ENCODE assay signal across 9 cellular contexts in genomic region chr1:16873076-16873879, GRCh38. TPM values are rescaled to one million over a fixed set of nuclear protein-coding genes. Genes with fewer than 3 reads are reported as not detected.
A peak's percentile ranks its signal among the peaks of the same experiment; 100 is the strongest.
DNase-seq lines count a peak whose midpoint lies in the region; ATAC-seq, FAIRE-seq and TF ChIP-seq lines count a peak whose summit lies in the region.
"Not testable (repeated sequence)": the region's sequence is repeated elsewhere in the genome, so short reads cannot be mapped to it uniquely, and the experiment has no call there.
"Had no signal": no experiment of that assay in that cellular context is flagged by ENCODE, and none has a peak within 500 bp of the region (broad histone marks: within the 10 kb centered on the region; RNA-seq: fewer than 3 reads in every experiment).

No MANE protein-coding gene starts in this region.

- H3K4me3 ChIP-seq in A673 (ENCODE audit: low read depth, low read length, poor library complexity, severe bottlenecking) (peak overlapping the region; percentile 34), H1 (ENCODE audit: extremely low read depth in 1 of 4, insufficient read depth in 2 of 4, low read depth in 3 of 4, low read length in 4 of 4) (peak overlapping the region; percentile 48 to 61 (median 59); a peak in 7 of 8 replicates), iPS-18a (ENCODE audit: low read length) (peak overlapping the region; percentile 73), neural cell (ENCODE audit: low read length) (peak overlapping the region; percentile 18)

- not testable (repeated sequence) for H3K79me1 ChIP-seq in H1 (ENCODE audit: low read depth, low read length)

- not testable (repeated sequence) for TF ChIP-seq CTCF in A673 (conservative IDR thresholded peaks at IDR 0.05; ENCODE audit: low read depth, low read length); H1 (IDR thresholded peaks at IDR 0.05; ENCODE audit: control extremely low read depth in 1 of 3, insufficient read depth in 1 of 3, low read depth in 1 of 3, low read length in 3 of 3); neural cell (IDR thresholded peaks at IDR 0.05; ENCODE audit: poor library complexity, severe bottlenecking)

- CTCF ChIA-PET in A673 (lab: Charles Lee): not testable (repeated sequence)
- CTCF ChIA-PET in activated CD4-positive, alpha-beta T cell treated with anti-CD3 and anti-CD28 coated beads for 36 hours (lab: Charles Lee): interaction anchor here (1.2 kb wide), 1 partner anchor 173 kb away, joined by 3 read pairs; no protein-coding TSS in a partner anchor
- CTCF ChIA-PET in H1 (lab: Charles Lee; ENCODE audit: partially characterized antibody): interaction anchor here (0.7 to 2.2 kb wide), 7 partner anchors 10 to 253 kb away, joined by 3 to 8 read pairs (median 4); no protein-coding TSS in a partner anchor

- not testable (repeated sequence) for H2AFZ ChIP-seq in H1 (ENCODE audit: low read length); neural cell (ENCODE audit: low read depth, low read length)

- H2BK5ac ChIP-seq in H1 (ENCODE audit: low read depth, low read length): not testable (repeated sequence)

- not testable (repeated sequence) for H3K4me1 ChIP-seq in A673 (ENCODE audit: insufficient read depth, low read length, poor library complexity, severe bottlenecking); H1 (replicated peaks in 1 of 4; ENCODE audit: control insufficient read depth in 3 of 4, insufficient read depth in 4 of 4, low read length in 3 of 4); iPS-18a (ENCODE audit: control insufficient read depth, low read depth, low read length)

- H3K4ac ChIP-seq in H1 (replicated peaks; ENCODE audit: insufficient read length, low read depth, low read length): not testable (repeated sequence)

- H3K36me3 ChIP-seq in A673 (ENCODE audit: insufficient read depth, low read length, poor library complexity, severe bottlenecking); H1 (ENCODE audit: control insufficient read depth in 2 of 4, insufficient read depth in 4 of 4, low read length in 3 of 4); iPS-18a (ENCODE audit: control insufficient read depth, low read depth, low read length); neural cell (ENCODE audit: insufficient read depth, low read length): not testable (repeated sequence)

- WGBS in H1 (ENCODE audit: extremely low coverage in 1 of 2, insufficient coverage in 1 of 2, insufficient read length in 1 of 2, insufficient replicate concordance in 2 of 2, low coverage in 1 of 2, low lambda C conversion rate in 2 of 2, missing lambda C conversion rate in 1 of 2), 2 experiments: 7% methylated on average over 39 of the region's 52 CpGs; no CpG with 5 or more reads in 1 of the 2 experiments

- not testable (repeated sequence) for H3K4me1 Mint-ChIP-seq in activated CD4-positive, alpha-beta T cell treated with anti-CD3 and anti-CD28 coated beads for 36 hours; activated naive CD8-positive, alpha-beta T cell (ENCODE audit: low read depth)

- not testable (repeated sequence) for TF ChIP-seq EP300 in H1 (IDR thresholded peaks at IDR 0.05; ENCODE audit: borderline replicate concordance in 1 of 2, low read depth in 2 of 2, low read length in 2 of 2); neural cell (conservative IDR thresholded peaks at IDR 0.05; ENCODE audit: poor library complexity, severe bottlenecking)

- not testable (repeated sequence) for H3K9me3 Mint-ChIP-seq in activated CD4-positive, alpha-beta T cell treated with anti-CD3 and anti-CD28 coated beads for 36 hours (ENCODE audit: low read depth); activated naive CD8-positive, alpha-beta T cell (ENCODE audit: low read depth)

- H2AK5ac ChIP-seq in H1 (ENCODE audit: low read depth, low read length): not testable (repeated sequence)

- not testable (repeated sequence) for FAIRE-seq in H1 (lab: Jason Lieb, UNC)

- H3K23ac ChIP-seq in H1 (ENCODE audit: insufficient read length): not testable (repeated sequence)

- TF ChIP-seq POLR2A in H1 (IDR thresholded peaks at IDR 0.05; ENCODE audit: control extremely low read depth in 1 of 2, low read depth in 2 of 2, low read length in 2 of 2): not testable (repeated sequence)

- H2BK15ac ChIP-seq in H1 (ENCODE audit: low read length): not testable (repeated sequence)

- not testable (repeated sequence) for H3F3A ChIP-seq in neural cell (ENCODE audit: insufficient read depth, low read length, poor library complexity, severe bottlenecking)

- H3K4me3 Mint-ChIP-seq in activated CD4-positive, alpha-beta T cell treated with anti-CD3 and anti-CD28 coated beads for 36 hours: peak overlapping the region; percentile 56
- H3K4me3 Mint-ChIP-seq in activated naive CD8-positive, alpha-beta T cell: peak overlapping the region; percentile 81

- H3K18ac ChIP-seq in H1 (ENCODE audit: extremely low read depth, low read length): not testable (repeated sequence)

- H4K5ac ChIP-seq in H1 (ENCODE audit: insufficient read length, low read depth, low read length): not testable (repeated sequence)

- H3K79me2 ChIP-seq in H1 (ENCODE audit: control insufficient read depth in 1 of 2, insufficient read depth in 2 of 2, low read length in 2 of 2); neural cell (replicated peaks; ENCODE audit: insufficient read depth, low read length): not testable (repeated sequence)

- TF ChIP-seq RAD21 in H1 (IDR thresholded peaks at IDR 0.05 in 1 of 2, conservative IDR thresholded peaks at IDR 0.05 in 1 of 2; ENCODE audit: low read depth in 2 of 2, low read length in 2 of 2); neural cell (conservative IDR thresholded peaks at IDR 0.05): not testable (repeated sequence)

- H4K20me1 ChIP-seq in H1 (replicated peaks in 1 of 2; ENCODE audit: control insufficient read depth in 1 of 2, insufficient read depth in 2 of 2, low read length in 2 of 2); neural cell (ENCODE audit: insufficient read depth): not testable (repeated sequence)

- H3K36me3 Mint-ChIP-seq in activated CD4-positive, alpha-beta T cell treated with anti-CD3 and anti-CD28 coated beads for 36 hours (ENCODE audit: low read depth); activated naive CD8-positive, alpha-beta T cell: not testable (repeated sequence)

- not testable (repeated sequence) for H3K27ac Mint-ChIP-seq in activated CD4-positive, alpha-beta T cell treated with anti-CD3 and anti-CD28 coated beads for 36 hours
- peak overlapping the region; percentile 76 for H3K27ac Mint-ChIP-seq in activated naive CD8-positive, alpha-beta T cell

- intact Hi-C loops in A673 (cut with micrococcal nuclease; ENCODE audit: unreplicated experiment): not testable (repeated sequence)
- intact Hi-C loops in activated CD4-positive, alpha-beta T cell treated with anti-CD3 and anti-CD28 coated beads for 36 hours (cut with DNase I, micrococcal nuclease): loop anchor here in 1 of 2 experiments (5.0 kb wide), 1 partner anchor 261 kb away; the partner anchor contains the start of gene NBPF1

- not testable (repeated sequence) for H3K56ac ChIP-seq in H1 (replicated peaks; ENCODE audit: insufficient read length, low read depth, low read length)

- not testable (repeated sequence) for H4K91ac ChIP-seq in H1 (replicated peaks; ENCODE audit: insufficient read length, low read length)

- not testable (repeated sequence) for ATAC-seq in activated CD4-positive, alpha-beta T cell treated with anti-CD3 and anti-CD28 coated beads for 36 hours

- not testable (repeated sequence) for H2BK120ac ChIP-seq in H1 (replicated peaks; ENCODE audit: low read depth, low read length)

- peak; percentile 56 for DNase-seq in A673 (ENCODE audit: low spot score)
- peak in 39 of 76 experiments; percentile 4 to 57 (median 30) for DNase-seq in HUDEP-2 (lab: John Stamatoyannopoulos, UW; ENCODE audit: unreplicated experiment in 76 of 76)
- peak; percentile 59 for DNase-seq in activated CD4-positive, alpha-beta T cell treated with anti-CD3 and anti-CD28 coated beads for 36 hours
- DNase-seq in H1 (ENCODE audit: low read depth in 1 of 2, low spot score in 2 of 2): peak in 1 of 2 experiments; percentile 83
- DNase-seq in stimulated activated CD4-positive, alpha-beta T cell treated with anti-CD3 and anti-CD28 coated beads, TNF-alpha, amount 100 ng/mL, for 24 hours (ENCODE audit: low read depth in 3 of 3): peak in 2 of 3 experiments; percentile 33 to 47

- not testable (repeated sequence) for H2BK12ac ChIP-seq in H1 (ENCODE audit: low read depth, low read length)

- H3K9ac ChIP-seq in H1 (replicated peaks in 1 of 4; ENCODE audit: extremely low read depth in 1 of 4, low read depth in 3 of 4, low read length in 3 of 4); iPS-18a (ENCODE audit: low read length); neural cell (ENCODE audit: low read length): not testable (repeated sequence)

- not testable (repeated sequence) for H3K9me2 ChIP-seq in neural cell (ENCODE audit: insufficient read depth, low read length)

- not testable (repeated sequence) for H3K27ac ChIP-seq in A673 (ENCODE audit: low read depth, low read length, poor library complexity, severe bottlenecking); H1 (ENCODE audit: low read depth, low read length); iPS-18a (ENCODE audit: low read length); neural cell (ENCODE audit: low read length)

- POLR2A ChIA-PET in A673 (lab: Charles Lee; ENCODE audit: low non-redundant PET); activated CD4-positive, alpha-beta T cell treated with anti-CD3 and anti-CD28 coated beads for 36 hours (lab: Charles Lee): not testable (repeated sequence)
- POLR2A ChIA-PET in H1 (lab: Charles Lee; ENCODE audit: partially characterized antibody): interaction anchor here (0.6 to 1.5 kb wide), 2 partner anchors 31 to 107 kb away, joined by 3 to 4 read pairs; partner anchors contain the start of gene MFAP2

- H3K27me3 Mint-ChIP-seq in activated CD4-positive, alpha-beta T cell treated with anti-CD3 and anti-CD28 coated beads for 36 hours: peaks cover 14% of the 10 kb centered on the region
- peaks cover 14% of the 10 kb centered on the region for H3K27me3 Mint-ChIP-seq in activated naive CD8-positive, alpha-beta T cell

- H4K8ac ChIP-seq in H1 (ENCODE audit: extremely low read depth, insufficient read depth, low read length): not testable (repeated sequence)

- not testable (repeated sequence) for H3K27me3 ChIP-seq in A673 (replicated peaks; ENCODE audit: insufficient read depth, low read depth, low read length, poor library complexity); neural cell (ENCODE audit: insufficient read depth, low read depth, low read length)
- H3K27me3 ChIP-seq in H1 (replicated peaks in 1 of 4; ENCODE audit: control insufficient read depth in 3 of 4, extremely low read depth in 1 of 4, insufficient read depth in 3 of 4, low read length in 3 of 4) (peaks cover 0 to 16% (median 6%) of the 10 kb centered on the region in 4 experiments; a peak in 6 of 7 replicates), iPS-18a (ENCODE audit: control insufficient read depth, insufficient read depth, low read length) (peaks cover 41% of the 10 kb centered on the region)

- H2BK20ac ChIP-seq in H1 (ENCODE audit: low read length): not testable (repeated sequence)

- H3K4me2 ChIP-seq in H1 (ENCODE audit: insufficient read depth in 1 of 2, low read depth in 2 of 2, low read length in 2 of 2): peak overlapping the region; percentile 79 to 89
- H3K4me2 ChIP-seq in neural cell (ENCODE audit: low read length): not testable (repeated sequence)

- not testable (repeated sequence) for H3K9me3 ChIP-seq in A673 (ENCODE audit: low read depth, low read length, poor library complexity, severe bottlenecking); H1 (ENCODE audit: insufficient read depth in 2 of 2, low read depth in 1 of 2, low read length in 1 of 2); iPS-18a (ENCODE audit: control insufficient read depth, low read depth, low read length); neural cell (ENCODE audit: low read length)

- not testable (repeated sequence) for H3K23me2 ChIP-seq in H1 (ENCODE audit: low read depth, low read length)

- H3K14ac ChIP-seq in H1 (ENCODE audit: insufficient read length): not testable (repeated sequence)

- not testable (repeated sequence) for BruUV-seq in A673 (replicated peaks; lab: Mats Ljungman, UMichigan)

RNA-seq across cellular contexts. Expression of gene RNU1-2, which starts 22.5 kb away (rescaled TPM):
- 1,866 and 1,908 TPM in 2 replicates for total RNA-seq in A673 (2021)
- total RNA-seq in activated CD4-positive, alpha-beta T cell treated with anti-CD3 and anti-CD28 coated beads for 36 hours: 1,000 to 10,000 TPM; 1,573 to 2,291 TPM
- 1,303 and 1,497 TPM in 2 replicates for total RNA-seq in H1 (2021; fragmentation: NEBNext Ultra II Directional; extraction: Animal tissue kit (Norgen Biotek cat#: 25700))
- polyA plus RNA-seq in H1 (2011; rRNA removed) (under 0.01 and 145 TPM in 2 replicates), neural cell (under 0.01 TPM in 1 of 2 replicates, not detected in the other)
- under 0.01 TPM for polyA plus RNA-seq in H1 (2011; cell fraction: cytosol; rRNA removed)
- under 0.01 TPM for polyA plus RNA-seq in H1 (2011; cell fraction: nucleus; rRNA removed)
- 20.3 to 94.3 TPM in 2 of 4 replicates, not detected in the others for polyA plus RNA-seq in H1 (2012, experiment 1 of 2)
- polyA plus RNA-seq in H1 (2012, experiment 2 of 2): not detected
- polyA plus RNA-seq in H1 (2013, experiment 1 of 2): not detected
- polyA plus RNA-seq in H1 (2013, experiment 2 of 2): not detected
- 10,411 and 22,262 TPM in 2 replicates for polyA minus RNA-seq in H1 (2011; rRNA and poly(A)+ RNA removed)
- 59,319 TPM for polyA minus RNA-seq in H1 (2011; cell fraction: cytosol; rRNA and poly(A)+ RNA removed)
- polyA minus RNA-seq in H1 (2011; cell fraction: nucleus; rRNA and poly(A)+ RNA removed): 43,973 TPM
- under 0.01 TPM in 2 replicates for polyA minus RNA-seq in neural cell
- total RNA-seq: HT1080 had no signal

RNA-seq across cellular contexts. Expression of gene CROCC, which starts 48.5 kb away (rescaled TPM):
- total RNA-seq in A673 (2021): 30.2 and 33.2 TPM in 2 replicates
- total RNA-seq in activated CD4-positive, alpha-beta T cell treated with anti-CD3 and anti-CD28 coated beads for 36 hours: 10 to 100 TPM; 18.4 to 25.7 TPM
- total RNA-seq in H1 (2021; fragmentation: NEBNext Ultra II Directional; extraction: Animal tissue kit (Norgen Biotek cat#: 25700)): 39.5 and 42.3 TPM in 2 replicates
- 12.1 and 24.9 TPM in 2 replicates for polyA plus RNA-seq in H1 (2011; rRNA removed)
- polyA plus RNA-seq in H1 (2011; cell fraction: cytosol; rRNA removed): 35.6 TPM
- 147 TPM for polyA plus RNA-seq in H1 (2011; cell fraction: nucleus; rRNA removed)
- polyA plus RNA-seq in H1 (2012, experiment 1 of 2): 32.4 to 53.1 TPM (median 44.9 TPM) in 4 replicates
- polyA plus RNA-seq in H1 (2012, experiment 2 of 2): 16.9 TPM
- 20.0 TPM for polyA plus RNA-seq in H1 (2013, experiment 1 of 2)
- 18.9 TPM for polyA plus RNA-seq in H1 (2013, experiment 2 of 2)
- polyA minus RNA-seq in H1 (2011; rRNA and poly(A)+ RNA removed): 13.7 and 18.3 TPM in 2 replicates
- polyA minus RNA-seq in H1 (2011; cell fraction: cytosol; rRNA and poly(A)+ RNA removed): 29.4 TPM
- polyA minus RNA-seq in H1 (2011; cell fraction: nucleus; rRNA and poly(A)+ RNA removed): 44.5 TPM
- polyA plus RNA-seq in neural cell: 23.6 and 26.3 TPM in 2 replicates
- polyA minus RNA-seq in neural cell: 17.8 and 21.2 TPM in 2 replicates

Comparison
In these comparisons a context has a peak if more than half of its experiments do, and no peak if none do; other contexts are left out.
1. H3K4me3 ChIP-seq: peak in every context shown above with its lines; median percentile 73 in iPS-18a; 59 in H1; 34 in A673; 18 in neural cell.